ENCODE assay signal across 19 cellular contexts in genomic region chr2:152644197-152644873, GRCh38.
DNase-seq lines count a peak whose midpoint lies in the region; ATAC-seq, FAIRE-seq and TF ChIP-seq lines count a peak whose summit lies in the region.
"Had no signal": no experiment of that assay in that cellular context is flagged by ENCODE, and none has a peak within 500 bp of the region (broad histone marks: within the 10 kb centered on the region; RNA-seq: fewer than 3 reads in every experiment).

No MANE protein-coding gene starts in this region.

- no peak overlapping the region for H4K8ac ChIP-seq in trophoblast cell (ENCODE audit: low read depth, low read length)

- TF ChIP-seq POLR2A in HepG2 (IDR thresholded peaks at IDR 0.05; ENCODE audit: insufficient read depth in 1 of 2, low read depth in 2 of 2, low read length in 2 of 2) (no peak), right lobe of liver (IDR thresholded peaks at IDR 0.05) (no peak), thyroid gland (IDR thresholded peaks at IDR 0.05) (no peak)

- H3K9me3 ChIP-seq in HepG2 (ENCODE audit: low read length) (no peaks in the 10 kb centered on the region), right lobe of liver (no peaks in the 10 kb centered on the region), trophoblast cell (ENCODE audit: insufficient read depth, low read depth, low read length) (no peaks in the 10 kb centered on the region), thyroid gland (no peaks in the 10 kb centered on the region)

- H2BK12ac ChIP-seq in trophoblast cell (ENCODE audit: low read length), result no peak overlapping the region

- no peak for FAIRE-seq in HepG2 (lab: Jason Lieb, UNC)
- FAIRE-seq: A204.1, HTR-8/SVneo had no signal

- in situ Hi-C loops in HepG2 (cut with HindIII; ENCODE audit: extremely low pct_ligation_motif_present, low pct_unique_long_range_greater_than_20kb), result no loop called here

- no TSS peak for BruUV-seq in HepG2 (replicated peaks; lab: Mats Ljungman, UMichigan)

- no peak overlapping the region for H4K12ac ChIP-seq in trophoblast cell (ENCODE audit: low read depth, low read length)

- H3K18ac ChIP-seq in trophoblast cell (ENCODE audit: low read length), result no peak overlapping the region

- H3K79me2 ChIP-seq in HepG2 (ENCODE audit: insufficient read depth, low read length), result no peaks in the 10 kb centered on the region
- H3K79me2 ChIP-seq in trophoblast cell (ENCODE audit: control insufficient read depth, insufficient read depth, low read length, poor library complexity), result no peaks in the 10 kb centered on the region

- peaks cover 19% of the 10 kb centered on the region for H3K4me1 ChIP-seq in HepG2 (ENCODE audit: insufficient read depth, low read length)
- H3K4me1 ChIP-seq in right lobe of liver, result peaks cover 0 to 14% (median 2%) of the 10 kb centered on the region in 4 donors
- peaks cover 22 to 29% of the 10 kb centered on the region in 2 experiments for H3K4me1 ChIP-seq in trophoblast cell (ENCODE audit: control insufficient read depth in 1 of 2, insufficient read depth in 2 of 2, low read length in 2 of 2)
- peaks cover 15 to 22% of the 10 kb centered on the region in 2 donors for H3K4me1 ChIP-seq in thyroid gland

- peaks cover 7% of the 10 kb centered on the region; the same call in 1 of the 2 replicates for H4K20me1 ChIP-seq in HepG2 (ENCODE audit: insufficient read depth, low read length)

- intact Hi-C loops in HepG2 (cut with micrococcal nuclease; ENCODE audit: unreplicated experiment) (no loop called here), right lobe of liver (cut with DNase I) (no loop called here), thyroid gland (cut with DNase I) (no loop called here)

- no peak overlapping the region for H3K27ac ChIP-seq in HepG2 (ENCODE audit: extremely low read length, insufficient read depth, low read length)
- no peak overlapping the region for H3K27ac ChIP-seq in right lobe of liver
- peak overlapping the region; percentile 23 for H3K27ac ChIP-seq in trophoblast cell (ENCODE audit: low read depth, low read length)
- H3K27ac ChIP-seq in thyroid gland, result no peak overlapping the region
- H3K27ac ChIP-seq: C4-2B had no signal

- no peak overlapping the region for H2BK120ac ChIP-seq in trophoblast cell (ENCODE audit: insufficient read depth, low read length, poor library complexity)

- no peak for TF ChIP-seq EP300 in HepG2 (IDR thresholded peaks at IDR 0.05; ENCODE audit: low read depth in 2 of 2, low read length in 2 of 2)
- no peak for TF ChIP-seq EP300 in HepG2 (CRISPR knock-in tag; IDR thresholded peaks at IDR 0.05; ENCODE audit: borderline replicate concordance)

- H3K4me3 ChIP-seq in HepG2 (replicated peaks in 1 of 3; ENCODE audit: insufficient read depth in 1 of 3, low read depth in 2 of 3, low read length in 3 of 3) (no peak overlapping the region), right lobe of liver (no peak overlapping the region), trophoblast cell (ENCODE audit: low read depth, low read length) (no peak overlapping the region), thyroid gland (replicated peaks in 1 of 3) (no peak overlapping the region)

- H2AFZ ChIP-seq in HepG2 (ENCODE audit: low read length), result no peak overlapping the region
- no peak overlapping the region for H2AFZ ChIP-seq in trophoblast cell (ENCODE audit: insufficient read depth, low read length, poor library complexity)

- H2BK5ac ChIP-seq in trophoblast cell (ENCODE audit: low read depth, low read length, poor library complexity), result no peak overlapping the region

- no peak for ATAC-seq in HepG2
- ATAC-seq in right lobe of liver, result no peak
- ATAC-seq: HCT116 had no signal

- no peak overlapping the region for H3K14ac ChIP-seq in trophoblast cell (ENCODE audit: low read length)

- H4K91ac ChIP-seq in trophoblast cell (ENCODE audit: low read depth, low read length), result no peak overlapping the region

- TF ChIP-seq CTCF in HepG2 (CRISPR knock-in tag; IDR thresholded peaks at IDR 0.05) (no peak), right lobe of liver (IDR thresholded peaks at IDR 0.05) (no peak), thyroid gland (IDR thresholded peaks at IDR 0.05) (no peak)

- H3K23ac ChIP-seq in trophoblast cell (ENCODE audit: low read length), result no peak overlapping the region

- DNase-seq in HepG2 (ENCODE audit: low spot score) (no peak), right lobe of liver (no peak), SK-N-DZ (ENCODE audit: low spot score) (peak; percentile 88), trophoblast cell (no peak), thyroid gland (no peak), epidermal melanocyte (ENCODE audit: insufficient read length, low spot score) (no peak), hypothalamus (lab: John Stamatoyannopoulos, UW) (no peak)
- DNase-seq: ACHN; Calu3; CD4-positive, alpha-beta memory T cell; DMS79 treated with DMSO at 0.1 percent for 48 hours; GF-D8; GOT3; H7; HFFc6 had no signal

- H3K27me3 ChIP-seq in HepG2 (ENCODE audit: control insufficient read depth in 1 of 2, insufficient read depth in 2 of 2, low read length in 2 of 2), result no peaks in the 10 kb centered on the region
- no peaks in the 10 kb centered on the region for H3K27me3 ChIP-seq in right lobe of liver
- H3K27me3 ChIP-seq in trophoblast cell (ENCODE audit: insufficient read depth, low read length), result no peaks in the 10 kb centered on the region
- H3K27me3 ChIP-seq in thyroid gland, result no peaks in the 10 kb centered on the region

- peaks cover 36 to 71% of the 10 kb centered on the region in 2 experiments for H3K36me3 ChIP-seq in HepG2 (replicated peaks in 1 of 2; ENCODE audit: control insufficient read depth in 1 of 2, insufficient read depth in 2 of 2, low read length in 2 of 2)
- H3K36me3 ChIP-seq in right lobe of liver, result peaks cover 0 to 3% (median 0%) of the 10 kb centered on the region in 4 donors
- peaks cover 9 to 33% of the 10 kb centered on the region in 2 experiments for H3K36me3 ChIP-seq in trophoblast cell (ENCODE audit: control insufficient read depth in 1 of 2, insufficient read depth in 2 of 2, low read length in 2 of 2)
- H3K36me3 ChIP-seq in thyroid gland, result peaks cover 16 to 31% of the 10 kb centered on the region in 2 donors

- POLR2A ChIA-PET in HepG2 (lab: Yijun Ruan, JAX), result no interaction called here

- no peak overlapping the region for H3K4ac ChIP-seq in trophoblast cell (ENCODE audit: low read depth, low read length)

- CTCF ChIA-PET in HepG2 (lab: Yijun Ruan, JAX; ENCODE audit: low intra/inter-chr PET ratio, low total read pairs), result no interaction called here

- H3K4me2 ChIP-seq in HepG2 (ENCODE audit: low read depth, low read length), result no peak overlapping the region
- H3K4me2 ChIP-seq in trophoblast cell (ENCODE audit: low read length), result no peak overlapping the region

- TF ChIP-seq RAD21 in HepG2 (CRISPR knock-in tag; IDR thresholded peaks at IDR 0.05), result no peak

- H3K79me1 ChIP-seq in trophoblast cell (ENCODE audit: low read length), result peaks cover 5% of the 10 kb centered on the region

- H2AK5ac ChIP-seq in trophoblast cell (ENCODE audit: low read length), result no peak overlapping the region

- no peak overlapping the region for H3K9ac ChIP-seq in HepG2 (ENCODE audit: insufficient read depth, low read depth, low read length)
- no peak overlapping the region for H3K9ac ChIP-seq in trophoblast cell (ENCODE audit: low read length)

- 97% methylated on average over 5 of the region's 5 CpGs for WGBS in HepG2 (ENCODE audit: low lambda C conversion rate)
- 89% methylated on average over 5 of the region's 5 CpGs for WGBS in right lobe of liver (ENCODE audit: insufficient coverage, low coverage, low lambda C conversion rate, missing lambda C conversion rate)
- WGBS in trophoblast cell (ENCODE audit: extremely low coverage, insufficient coverage, insufficient read length), result no CpG with 5 or more reads among the region's 5 CpGs
- 96% methylated on average over 5 of the region's 5 CpGs for WGBS in thyroid gland, 2 donors

TF ChIP-seq in HepG2, 621 proteins besides CTCF, POLR2A, EP300 and RAD21 (continues in another document):
- TF ChIP-seq ZBTB3 (CRISPR knock-in tag; IDR thresholded peaks at IDR 0.05; ENCODE audit: borderline replicate concordance, low read depth) (no peak), NBN (conservative IDR thresholded peaks at IDR 0.05) (no peak), XRCC5 (optimal IDR thresholded peaks at IDR 0.05; ENCODE audit: low read length) (no peak), ZNF205 (CRISPR knock-in tag; IDR thresholded peaks at IDR 0.05) (no peak), RBM22 (optimal IDR thresholded peaks at IDR 0.05; ENCODE audit: low read length) (peak; percentile 91), NCOA2 (CRISPR knock-in tag; IDR thresholded peaks at IDR 0.05) (no peak), NCOA5 (CRISPR knock-in tag; IDR thresholded peaks at IDR 0.05) (no peak), ZBTB43 (CRISPR knock-in tag; conservative IDR thresholded peaks at IDR 0.05) (no peak), CC2D1A (CRISPR knock-in tag; IDR thresholded peaks at IDR 0.05) (no peak), ZNF747 (CRISPR knock-in tag; IDR thresholded peaks at IDR 0.05; ENCODE audit: borderline replicate concordance) (no peak), ARHGAP35 (CRISPR knock-in tag; IDR thresholded peaks at IDR 0.05; ENCODE audit: borderline replicate concordance) (no peak), CENPT (CRISPR knock-in tag; IDR thresholded peaks at IDR 0.05; ENCODE audit: low read depth) (no peak)
